Comparison of ENCODE assay signal across 8 cellular contexts in genomic region chr6:28658475-28659249, GRCh38.
A peak's percentile ranks its signal among the peaks of the same experiment; 100 is the strongest.
DNase-seq lines count a peak whose midpoint lies in the region; ATAC-seq, FAIRE-seq and TF ChIP-seq lines count a peak whose summit lies in the region.

No MANE protein-coding gene starts in this region.

- peak overlapping the region; percentile 3 to 67 (median 39) for H3K4me3 ChIP-seq in keratinocyte (ENCODE audit: control insufficient read depth in 2 of 3, extremely low read depth in 1 of 3, insufficient read depth in 2 of 3, low read depth in 1 of 3, low read length in 3 of 3)
- peak overlapping the region; percentile 24 for H3K4me3 ChIP-seq in urinary bladder (ENCODE audit: low read depth, low read length)

- 1% methylated on average over 16 of the region's 16 CpGs for WGBS in urinary bladder

- H3K27ac Mint-ChIP-seq in activated T-helper 2 cell treated with anti-CD3 and anti-CD28 coated beads, Interferon-gamma antibody, Interleukin-2, Interleukin-4, amounts not matched to agents 10 μg/mL and 5 μg/mL and 100 μg/mL, durations not matched to agents 14 hours and 24 hours and 36 hours: peak overlapping the region; percentile 47

- H3K4me3 Mint-ChIP-seq in activated T-helper 2 cell treated with anti-CD3 and anti-CD28 coated beads, Interferon-gamma antibody, Interleukin-2, Interleukin-4, amounts not matched to agents 10 μg/mL and 5 μg/mL and 100 μg/mL, durations not matched to agents 14 hours and 24 hours and 36 hours (ENCODE audit: low read depth): peak overlapping the region; percentile 80

- no peaks in the 10 kb centered on the region for H3K9me1 ChIP-seq in keratinocyte (ENCODE audit: control insufficient read depth, extremely low read depth, insufficient read depth, low read length)

- no peak overlapping the region for H3K27ac ChIP-seq in keratinocyte (ENCODE audit: control insufficient read depth, insufficient read depth, low read length)
- no peak overlapping the region for H3K27ac ChIP-seq in urinary bladder (ENCODE audit: low read depth)

- peaks cover 4% of the 10 kb centered on the region for H3K9me3 Mint-ChIP-seq in activated T-helper 2 cell treated with anti-CD3 and anti-CD28 coated beads, Interferon-gamma antibody, Interleukin-2, Interleukin-4, amounts not matched to agents 10 μg/mL and 5 μg/mL and 100 μg/mL, durations not matched to agents 14 hours and 24 hours and 36 hours

- ATAC-seq in HG02759 (IDR thresholded peaks at IDR 0.05; ENCODE audit: unreplicated experiment) (peak; percentile 9), GM19324 (IDR thresholded peaks at IDR 0.05; ENCODE audit: low FRiP score, unreplicated experiment) (no peak)

- no peaks in the 10 kb centered on the region for H4K20me1 ChIP-seq in keratinocyte (ENCODE audit: control insufficient read depth, extremely low read depth, insufficient read depth, low read length)

- peaks cover 61% of the 10 kb centered on the region for H3K27me3 Mint-ChIP-seq in activated T-helper 2 cell treated with anti-CD3 and anti-CD28 coated beads, Interferon-gamma antibody, Interleukin-2, Interleukin-4, amounts not matched to agents 10 μg/mL and 5 μg/mL and 100 μg/mL, durations not matched to agents 14 hours and 24 hours and 36 hours (ENCODE audit: low read depth)

- H3K27me3 ChIP-seq in keratinocyte (ENCODE audit: control insufficient read depth, extremely low read depth, insufficient read depth, low read length): peaks cover 16% of the 10 kb centered on the region

- no peaks in the 10 kb centered on the region for H3K79me2 ChIP-seq in keratinocyte (ENCODE audit: control insufficient read depth, insufficient read depth, low read length)

- peaks cover 9% of the 10 kb centered on the region for H3K4me1 ChIP-seq in keratinocyte (ENCODE audit: control insufficient read depth, extremely low read depth, insufficient read depth, low read length)
- H3K4me1 ChIP-seq in urinary bladder (ENCODE audit: insufficient read depth): peaks cover 2% of the 10 kb centered on the region

- no peak for TF ChIP-seq CTCF in keratinocyte (optimal IDR thresholded peaks at IDR 0.05 in 1 of 3, IDR thresholded peaks at IDR 0.05 in 1 of 3, conservative IDR thresholded peaks at IDR 0.05 in 1 of 3; ENCODE audit: extremely low read depth in 1 of 3, insufficient read depth in 2 of 3, low read length in 3 of 3)

- H3K4me2 ChIP-seq in keratinocyte (ENCODE audit: control insufficient read depth, extremely low read depth, insufficient read depth, low read depth, low read length): peak overlapping the region; percentile 82

- no peak overlapping the region for H3K9ac ChIP-seq in keratinocyte (ENCODE audit: control insufficient read depth, extremely low read depth, insufficient read depth, low read length)

- peaks cover 26% of the 10 kb centered on the region for H3K4me1 Mint-ChIP-seq in activated T-helper 2 cell treated with anti-CD3 and anti-CD28 coated beads, Interferon-gamma antibody, Interleukin-2, Interleukin-4, amounts not matched to agents 10 μg/mL and 5 μg/mL and 100 μg/mL, durations not matched to agents 14 hours and 24 hours and 36 hours (ENCODE audit: low read depth)

- intact Hi-C loops in activated T-helper 2 cell treated with anti-CD3 and anti-CD28 coated beads, Interferon-gamma antibody, Interleukin-2, Interleukin-4, amounts not matched to agents 10 μg/mL and 5 μg/mL and 100 μg/mL, durations not matched to agents 14 hours and 24 hours and 36 hours (cut with micrococcal nuclease): loop anchor here (1.0 to 5.0 kb wide), 2 partner anchors 10 to 284 kb away; no protein-coding TSS in a partner anchor

- dilution Hi-C loops in keratinocyte (cut with MboI; ENCODE audit: extremely low pct_ligation_motif_present, low sequenced_read_pairs): no loop called here

- FAIRE-seq in keratinocyte (lab: Jason Lieb, UNC): no peak

- H3K36me3 ChIP-seq in keratinocyte (ENCODE audit: control insufficient read depth in 2 of 2, extremely low read depth in 1 of 2, insufficient read depth in 2 of 2, low read length in 2 of 2): no peaks in the 10 kb centered on the region
- H3K36me3 ChIP-seq in urinary bladder (ENCODE audit: insufficient read depth): no peaks in the 10 kb centered on the region

- H3K9me3 ChIP-seq in keratinocyte (ENCODE audit: control insufficient read depth, low read depth, low read length): no peaks in the 10 kb centered on the region

- no peak overlapping the region for H2AFZ ChIP-seq in keratinocyte (ENCODE audit: control insufficient read depth, low read length)

- DNase-seq in Ammon's horn (ENCODE audit: low spot score) (peak; percentile 8), keratinocyte (ENCODE audit: low read depth, low spot score) (no peak), GF-D8 (lab: John Stamatoyannopoulos, UW) (no peak), putamen (ENCODE audit: low spot score) (no peak)
- DNase-seq in activated T-helper 2 cell treated with anti-CD3 and anti-CD28 coated beads, Interferon-gamma antibody, Interleukin-2, Interleukin-4, amounts not matched to agents 10 μg/mL and 5 μg/mL and 100 μg/mL, durations not matched to agents 14 hours and 24 hours and 36 hours (ENCODE audit: low spot score): no peak

- H3K36me3 Mint-ChIP-seq in activated T-helper 2 cell treated with anti-CD3 and anti-CD28 coated beads, Interferon-gamma antibody, Interleukin-2, Interleukin-4, amounts not matched to agents 10 μg/mL and 5 μg/mL and 100 μg/mL, durations not matched to agents 14 hours and 24 hours and 36 hours (ENCODE audit: low read depth): no peaks in the 10 kb centered on the region
